ENCODE assay signal across 8 cellular contexts in genomic region chr10:3096149-3096548, GRCh38. TPM values are rescaled to one million over a fixed set of nuclear protein-coding genes. Genes with fewer than 3 reads are reported as not detected.
A peak's percentile ranks its signal among the peaks of the same experiment; 100 is the strongest.
DNase-seq lines count a peak whose midpoint lies in the region; ATAC-seq and TF ChIP-seq lines count a peak whose summit lies in the region.

No MANE protein-coding gene starts in this region.

- H3K36me3 ChIP-seq in heart left ventricle (peaks cover 0 to 19% (median 3%) of the 10 kb centered on the region in 9 donors), lung (ENCODE audit: control insufficient read depth in 2 of 2, insufficient read depth in 2 of 2, low read length in 2 of 2) (peaks cover 0 to 3% of the 10 kb centered on the region in 2 donors), aorta (ENCODE audit: control insufficient read depth in 1 of 2, insufficient read depth in 2 of 2, low read length in 1 of 2) (peaks cover 0 to 2% of the 10 kb centered on the region in 2 donors)

- H3K9me3 ChIP-seq in heart left ventricle, result no peaks in the 10 kb centered on the region
- H3K9me3 ChIP-seq in lung (ENCODE audit: control insufficient read depth in 2 of 2, insufficient read depth in 1 of 2, low read length in 1 of 2), result no peaks in the 10 kb centered on the region
- no peaks in the 10 kb centered on the region for H3K9me3 ChIP-seq in aorta (ENCODE audit: control insufficient read depth, low read length)

- H3K4me1 ChIP-seq in heart left ventricle (peaks cover 0 to 51% (median 25%) of the 10 kb centered on the region in 12 donors), lung (ENCODE audit: control insufficient read depth in 2 of 2, insufficient read depth in 2 of 2, low read length in 2 of 2) (peaks cover 15 to 28% of the 10 kb centered on the region in 2 donors), aorta (ENCODE audit: control insufficient read depth in 1 of 2, insufficient read depth in 2 of 2, low read length in 2 of 2) (peaks cover 2 to 3% of the 10 kb centered on the region in 2 donors)

- no peak for ATAC-seq in heart left ventricle
- no peak for ATAC-seq in lung (ENCODE audit: insufficient read depth, low FRiP score)
- no peak for ATAC-seq in aorta (ENCODE audit: low FRiP score)

- intact Hi-C loops in heart left ventricle (cut with DNase I), result loop anchor here in 1 of 10 donors (1.0 kb wide), 1 partner anchor 29 kb away; the partner anchor contains the start of gene PFKP
- intact Hi-C loops in cardiac septum (cut with DNase I), result no loop called here
- intact Hi-C loops in aorta (cut with DNase I), result loop anchor here in 1 of 2 donors (5.0 kb wide), 1 partner anchor 49 kb away; no protein-coding TSS in a partner anchor

- no peak for TF ChIP-seq POLR2A in heart left ventricle (IDR thresholded peaks at IDR 0.05)

- H3K27ac ChIP-seq in heart left ventricle (peak overlapping the region in 11 of 12 donors; percentile 39 to 83 (median 74)), lung (ENCODE audit: low read depth in 1 of 2, low read length in 1 of 2) (peak overlapping the region; percentile 39 to 70), aorta (ENCODE audit: low read depth in 1 of 2, low read length in 2 of 2) (peak overlapping the region; percentile 46 to 94)

- no peak for TF ChIP-seq CTCF in heart left ventricle (IDR thresholded peaks at IDR 0.05)
- TF ChIP-seq CTCF in lung (IDR thresholded peaks at IDR 0.05; ENCODE audit: control extremely low read depth, extremely low read depth), result no peak

- H3K27me3 ChIP-seq in heart left ventricle (no peaks in the 10 kb centered on the region), lung (ENCODE audit: control insufficient read depth, insufficient read depth) (no peaks in the 10 kb centered on the region), aorta (ENCODE audit: control insufficient read depth in 1 of 2, insufficient read depth in 2 of 2, low read length in 1 of 2) (no peaks in the 10 kb centered on the region)

- peak overlapping the region in 2 of 12 donors; percentile 27 to 43 for H3K4me3 ChIP-seq in heart left ventricle
- H3K4me3 ChIP-seq in lung, result no peak overlapping the region
- no peak overlapping the region for H3K4me3 ChIP-seq in aorta (ENCODE audit: low read length in 2 of 2)

- DNase-seq in heart left ventricle (no peak), cardiac septum (ENCODE audit: low spot score) (no peak), amniotic epithelial cell (ENCODE audit: low read depth) (peak; percentile 41), lung (ENCODE audit: low spot score) (no peak), aorta (peak in 1 of 2 donors; percentile 50), NCI-H748 treated with DMSO at 0.1 percent for 48 hours (lab: John Stamatoyannopoulos, UW) (no peak), HuH-7.5 (ENCODE audit: low spot score) (no peak)
- no peak for DNase-seq in activated CD4-positive, alpha-beta T cell treated with anti-CD3 and anti-CD28 coated beads for 1 hour

- WGBS in heart left ventricle, 4 donors, result 68 to 75% (median 74%) methylated on average over 13 to 16 of the region's 16 CpGs
- WGBS in lung, 2 donors, result 42 to 60% methylated on average over 16 of the region's 16 CpGs
- 14 to 15% methylated on average over 16 of the region's 16 CpGs for WGBS in aorta, 2 donors

RNA-seq across cellular contexts. Expression of gene PFKP, which starts 28.8 kb away (rescaled TPM):
- 100 to 1,000 TPM; 141 to 318 (median 183) TPM for total RNA-seq in heart left ventricle
- polyA plus RNA-seq in heart left ventricle, result 100 to 1,000 TPM in 1 of 2 donors, 10 to 100 TPM in 1; 68.0 to 231 TPM
- total RNA-seq in cardiac septum, result 215 TPM
- 10 to 100 TPM; 18.1 to 49.8 TPM for total RNA-seq in lung
- 10 to 100 TPM; 15.1 to 45.6 TPM for polyA plus RNA-seq in lung
- 100 to 1,000 TPM; 126 to 167 TPM for total RNA-seq in aorta
- polyA plus RNA-seq in aorta, result 100 to 1,000 TPM in 1 of 2 donors, 10 to 100 TPM in 1; 40.3 to 113 TPM
